In genomic region chr1:114511048-114511785, GRCh38 we compare ENCODE assay signal across 8 cellular contexts. TPM values are rescaled to one million over a fixed set of nuclear protein-coding genes. Genes with fewer than 3 reads are reported as not detected.
DNase-seq lines count a peak whose midpoint lies in the region; ATAC-seq, FAIRE-seq and TF ChIP-seq lines count a peak whose summit lies in the region.

TSS of gene TRIM33 (minus strand) at chr1:114511203. CDS start at chr1:114511076, 127 bp downstream.

- H3K4me1 Mint-ChIP-seq in nephron, result peaks cover 39% of the 10 kb centered on the region

- H3K9me3 ChIP-seq in RWPE2 (ENCODE audit: severe bottlenecking), result no peaks in the 10 kb centered on the region

- peak; percentile 89 for TF ChIP-seq POLR2A in H54 (IDR thresholded peaks at IDR 0.05; ENCODE audit: low read depth, low read length)

- FAIRE-seq in H54 (lab: Jason Lieb, UNC), result peak; percentile 74

- H3K36me3 ChIP-seq in RWPE2 (ENCODE audit: low read depth), result peaks cover 12% of the 10 kb centered on the region; the same call in 1 of the 2 replicates

- peak within 1 kb of the TSS; percentile 91 for H3K4me3 ChIP-seq in RWPE2 (ENCODE audit: severe bottlenecking)
- H3K4me3 ChIP-seq in fibroblast of the aortic adventitia (ENCODE audit: low read depth, low read length), result peak within 1 kb of the TSS; percentile 98

- peak within 1 kb of the TSS; percentile 93 to 97 (median 95) for H3K4me3 Mint-ChIP-seq in nephron

- peaks cover 14% of the 10 kb centered on the region for H3K27me3 Mint-ChIP-seq in nephron (ENCODE audit: low read depth)

- peak within 1 kb of the TSS; percentile 68 for H3K27ac ChIP-seq in RWPE2 (ENCODE audit: poor library complexity, severe bottlenecking)

- DNase-seq in ELF-1 (ENCODE audit: low read depth, low spot score) (peak; percentile 93), H54 (ENCODE audit: insufficient read length, low spot score) (peak; percentile 75), LoVo (ENCODE audit: low spot score) (peak; percentile 94), RWPE2 (ENCODE audit: low spot score) (peak; percentile 84), fibroblast of the aortic adventitia (ENCODE audit: low read depth) (peak; percentile 90)
- peak; percentile 89 for DNase-seq in activated effector memory CD4-positive, alpha-beta T cell treated with Interleukin-2 at 50 U/mL for 16 hours
- peak; percentile 92 for DNase-seq in stimulated activated naive CD8-positive, alpha-beta T cell treated with anti-CD3 and anti-CD28 coated beads, Interleukin-15, Interleukin-2, amounts not matched to agents 100 U/mL and 50 U/mL, for 24 hours

- peak; percentile 76 for ATAC-seq in RWPE2 (ENCODE audit: low read depth)
- ATAC-seq in stimulated activated naive CD8-positive, alpha-beta T cell treated with anti-CD3 and anti-CD28 coated beads, Interleukin-15, Interleukin-2, amounts not matched to agents 100 U/mL and 50 U/mL, for 24 hours, result peak; percentile 88

- H3K36me3 Mint-ChIP-seq in nephron (ENCODE audit: low read depth), result peaks cover 9% of the 10 kb centered on the region

- no peaks in the 10 kb centered on the region for H3K9me3 Mint-ChIP-seq in nephron

- H3K27me3 ChIP-seq in RWPE2 (ENCODE audit: insufficient read depth, poor library complexity, severe bottlenecking), result no peaks in the 10 kb centered on the region

- peaks cover 9% of the 10 kb centered on the region for H3K4me1 ChIP-seq in RWPE2 (ENCODE audit: insufficient read depth, poor library complexity, severe bottlenecking)

- TF ChIP-seq CTCF in RWPE2 (IDR thresholded peaks at IDR 0.05; ENCODE audit: poor library complexity, severe bottlenecking) (no peak), fibroblast of the aortic adventitia (IDR thresholded peaks at IDR 0.05; ENCODE audit: insufficient read depth, low read length) (no peak), nephron (IDR thresholded peaks at IDR 0.05; ENCODE audit: unreplicated experiment in 3 of 3) (no peak)

- H3K27ac Mint-ChIP-seq in nephron, result peak within 1 kb of the TSS; percentile 95 to 97 (median 97)

RNA-seq across cellular contexts. Expression of gene TRIM33, which starts in this region (rescaled TPM):
- total RNA-seq in fibroblast of the aortic adventitia (ENCODE audit: low replicate concordance), result 37.4 and 37.5 TPM in 2 replicates

Comparison
In these comparisons a context has a peak if more than half of its experiments do, and no peak if none do; other contexts are left out.
1. Peak in every context shown above with its lines: DNase-seq, ATAC-seq, H3K4me3 ChIP-seq and H3K27ac ChIP-seq.